Comparison of ENCODE assay signal across 18 cellular contexts in the genomic region with DNA sequence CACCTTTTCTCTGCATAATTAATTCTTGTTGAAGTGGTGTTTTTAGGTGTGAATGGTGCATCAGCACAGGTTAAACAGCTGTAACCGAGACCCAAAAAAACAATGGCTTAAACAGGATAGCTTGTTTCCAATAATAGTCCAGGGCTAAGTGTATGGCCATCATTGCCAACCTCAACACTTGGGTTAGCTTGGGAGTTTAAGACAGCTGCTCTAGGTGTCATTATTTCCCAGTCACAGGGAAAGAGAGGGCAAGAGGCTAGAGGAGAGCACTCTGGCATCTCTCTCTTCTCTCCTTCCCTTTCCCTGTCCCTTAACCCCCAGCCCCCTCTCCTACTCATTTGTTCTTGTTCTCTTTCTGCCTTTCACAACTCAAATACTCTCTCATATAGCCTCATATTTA. TPM values are rescaled to one million over a fixed set of nuclear protein-coding genes. Genes with fewer than 3 reads are reported as not detected.
DNase-seq lines count a peak whose midpoint lies in the region; ATAC-seq, FAIRE-seq and TF ChIP-seq lines count a peak whose summit lies in the region.
"Had no signal": no experiment of that assay in that cellular context is flagged by ENCODE, and none has a peak within 500 bp of the region (broad histone marks: within the 10 kb centered on the region; RNA-seq: fewer than 3 reads in every experiment).

No MANE protein-coding gene starts in this region.

- no peak overlapping the region for H3K4me3 Mint-ChIP-seq in CD8-positive, alpha-beta T cell
- peak overlapping the region in 1 of 10 donors; percentile 8 for H3K4me3 Mint-ChIP-seq in naive thymus-derived CD8-positive, alpha-beta T cell

- ATAC-seq in A549 (peak; percentile 39 to 51; a peak in 3 of 6 replicates), body of pancreas (peak; percentile 47), GM19328 (IDR thresholded peaks at IDR 0.05; ENCODE audit: unreplicated experiment) (no peak)
- ATAC-seq in CD8-positive, alpha-beta T cell: no peak
- ATAC-seq in naive thymus-derived CD8-positive, alpha-beta T cell: no peak

- H3K27me3 ChIP-seq in CD8-positive, alpha-beta T cell (ENCODE audit: insufficient read depth, low read length): no peaks in the 10 kb centered on the region
- no peaks in the 10 kb centered on the region for H3K27me3 ChIP-seq in body of pancreas

- H3K27ac Mint-ChIP-seq in CD8-positive, alpha-beta T cell: peak overlapping the region; percentile 81
- H3K27ac Mint-ChIP-seq in naive thymus-derived CD8-positive, alpha-beta T cell: peak overlapping the region in 7 of 10 donors; percentile 7 to 79 (median 54)

- H3K4me1 ChIP-seq in A549 (peaks cover 35% of the 10 kb centered on the region), body of pancreas (peaks cover 37% of the 10 kb centered on the region)
- peaks cover 7% of the 10 kb centered on the region for H3K4me1 ChIP-seq in CD8-positive, alpha-beta T cell (ENCODE audit: insufficient read depth, low read length)
- H3K4me1 ChIP-seq: HAP-1 had no signal

- H3K4me1 Mint-ChIP-seq in CD8-positive, alpha-beta T cell (ENCODE audit: low read depth): peaks cover 59% of the 10 kb centered on the region
- H3K4me1 Mint-ChIP-seq in naive thymus-derived CD8-positive, alpha-beta T cell: peaks cover 21 to 68% (median 56%) of the 10 kb centered on the region in 4 donors

- H3K27me3 Mint-ChIP-seq in CD8-positive, alpha-beta T cell (ENCODE audit: low read depth): no peaks in the 10 kb centered on the region
- H3K27me3 Mint-ChIP-seq in naive thymus-derived CD8-positive, alpha-beta T cell: no peaks in the 10 kb centered on the region

- peaks cover 36% of the 10 kb centered on the region for H3K36me3 Mint-ChIP-seq in CD8-positive, alpha-beta T cell
- peaks cover 8 to 39% (median 16%) of the 10 kb centered on the region in 3 donors for H3K36me3 Mint-ChIP-seq in naive thymus-derived CD8-positive, alpha-beta T cell

- H3K27ac ChIP-seq in A549 (no peak overlapping the region), body of pancreas (peak overlapping the region in 2 of 4 donors; percentile 7 to 37)
- no peak overlapping the region for H3K27ac ChIP-seq in CD8-positive, alpha-beta T cell (ENCODE audit: low read depth, low read length)
- H3K27ac ChIP-seq: HL-60 had no signal

- no peaks in the 10 kb centered on the region for H3K9me3 ChIP-seq in A549
- H3K9me3 ChIP-seq in CD8-positive, alpha-beta T cell (ENCODE audit: low read length): no peaks in the 10 kb centered on the region
- H3K9me3 ChIP-seq in body of pancreas: no peaks in the 10 kb centered on the region
- H3K9me3 ChIP-seq: HAP-1 had no signal

- POLR2A ChIA-PET in A549 (lab: Yijun Ruan, JAX) (no interaction called here), HEK293T (lab: Yijun Ruan, JAX) (no interaction called here)
- POLR2A ChIA-PET in CD8-positive, alpha-beta T cell (lab: Charles Lee): no interaction called here
- POLR2A ChIA-PET in naive thymus-derived CD8-positive, alpha-beta T cell (lab: Charles Lee): no interaction called here

- TF ChIP-seq CTCF in A549 (IDR thresholded peaks at IDR 0.05) (no peak), body of pancreas (IDR thresholded peaks at IDR 0.05) (no peak)
- no peak for TF ChIP-seq CTCF in CD8-positive, alpha-beta T cell (IDR thresholded peaks at IDR 0.05)

- TF ChIP-seq RAD21 in A549 (conservative IDR thresholded peaks at IDR 0.05 in 1 of 2, IDR thresholded peaks at IDR 0.05 in 1 of 2): no peak

- H3K36me3 ChIP-seq in CD8-positive, alpha-beta T cell (ENCODE audit: insufficient read depth, low read length): peaks cover 9% of the 10 kb centered on the region
- peaks cover 0 to 2% of the 10 kb centered on the region in 2 donors for H3K36me3 ChIP-seq in body of pancreas (replicated peaks in 1 of 2; ENCODE audit: insufficient read depth in 1 of 2, low read depth in 2 of 2)

- 92% methylated on average over 1 of the region's 1 CpG for WGBS in A549 (ENCODE audit: missing lambda C conversion rate)
- 30 to 47% methylated on average over 1 of the region's 1 CpG for WGBS in body of pancreas, 2 donors

- H3K9me3 Mint-ChIP-seq in CD8-positive, alpha-beta T cell: no peaks in the 10 kb centered on the region
- H3K9me3 Mint-ChIP-seq in naive thymus-derived CD8-positive, alpha-beta T cell: peaks cover 0 to 4% (median 0%) of the 10 kb centered on the region in 9 donors

- DNase-seq in A549 (ENCODE audit: low read depth in 1 of 2, low spot score in 1 of 2) (no peak), body of pancreas (no peak), DMS114 treated with DMSO at 0.1 percent for 48 hours (lab: John Stamatoyannopoulos, UW; ENCODE audit: unreplicated experiment) (no peak), HEK293T (ENCODE audit: extremely low spot score) (no peak)
- no peak for DNase-seq in CD8-positive, alpha-beta T cell
- no peak for DNase-seq in naive thymus-derived CD8-positive, alpha-beta T cell
- DNase-seq in activated CD8-positive, alpha-beta memory T cell treated with anti-CD3 and anti-CD28 coated beads for 24 hours: no peak
- DNase-seq: AML-193, Calu3, KBM-7, NCI-H1417 treated with DMSO at 0.1 percent for 48 hours, NCI-H2029 treated with DMSO at 0.1 percent for 48 hours, NCI-H510A, NCI-H82, PC-9 had no signal

- no peak for TF ChIP-seq POLR2A in A549 (IDR thresholded peaks at IDR 0.05; ENCODE audit: low read length)
- no peak for TF ChIP-seq POLR2A in body of pancreas (IDR thresholded peaks at IDR 0.05)

- H3K4me2 ChIP-seq in A549: no peak overlapping the region; the same call in 2 of the 3 replicates
- H3K4me2 ChIP-seq: PC-9 had no signal

- CTCF ChIA-PET in A549 (lab: Yijun Ruan, JAX) (no interaction called here), HEK293T (lab: Yijun Ruan, JAX) (no interaction called here)
- CTCF ChIA-PET in CD8-positive, alpha-beta T cell (lab: Charles Lee): interaction anchor here (1.5 kb wide), 1 partner anchor 18 kb away, joined by 3 read pairs; no protein-coding TSS in a partner anchor

- FAIRE-seq in A549 (lab: Jason Lieb, UNC): no peak

- intact Hi-C loops in CD8-positive, alpha-beta T cell (cut with DNase I, micrococcal nuclease): no loop called here
- intact Hi-C loops in body of pancreas (cut with DNase I): no loop called here

- no peak for TF ChIP-seq EP300 in A549 (IDR thresholded peaks at IDR 0.05)

- no peak overlapping the region for H3K4me3 ChIP-seq in A549
- H3K4me3 ChIP-seq in CD8-positive, alpha-beta T cell (ENCODE audit: low read depth, low read length): no peak overlapping the region
- H3K4me3 ChIP-seq in body of pancreas: no peak overlapping the region
- H3K4me3 ChIP-seq: HAP-1, PC-9 had no signal

TF ChIP-seq in A549, 52 proteins besides CTCF, POLR2A, EP300 and RAD21:
- TF ChIP-seq HOXB5 (CRISPR knock-in tag; IDR thresholded peaks at IDR 0.05) (no peak), CBX2 (IDR thresholded peaks at IDR 0.05; ENCODE audit: borderline replicate concordance, low read depth) (no peak), ZC3H11A (IDR thresholded peaks at IDR 0.05) (no peak), FOSL2 (IDR thresholded peaks at IDR 0.05) (no peak), FOSL2 (CRISPR knock-in tag; IDR thresholded peaks at IDR 0.05) (no peak), MAFK (IDR thresholded peaks at IDR 0.05; ENCODE audit: partially characterized antibody) (no peak)

TF ChIP-seq in HEK293T, 16 proteins besides CTCF, POLR2A, EP300 and RAD21:
- TF ChIP-seq BHLHE40 (IDR thresholded peaks at IDR 0.05; ENCODE audit: borderline replicate concordance): no peak
- no peak for TF ChIP-seq FOXK2 (IDR thresholded peaks at IDR 0.05)
- no peak for TF ChIP-seq ELF4 (IDR thresholded peaks at IDR 0.05)
- no peak for TF ChIP-seq HDGF (IDR thresholded peaks at IDR 0.05; ENCODE audit: borderline replicate concordance)
- TF ChIP-seq FOXM1 (IDR thresholded peaks at IDR 0.05; ENCODE audit: borderline replicate concordance): no peak

RNA-seq across cellular contexts. Expression of gene BIRC6, which starts 21.1 kb away (rescaled TPM):
- polyA plus RNA-seq in A549 (2011; rRNA removed): 111 and 161 TPM in 2 replicates
- polyA plus RNA-seq in A549 (2012; cell fraction: cytosol; rRNA removed): 19.1 and 24.1 TPM in 2 replicates
- 33.0 and 45.7 TPM in 2 replicates for polyA plus RNA-seq in A549 (2012; cell fraction: nucleus; rRNA removed)
- 20.3 to 21.9 TPM (median 21.0 TPM) in 3 replicates for polyA plus RNA-seq in A549 (2017; fragmentation: RNase III; extraction: RNeasy Plus Mini Kit Qiagen cat#74134 plus additional on column Dnase treatment)
- 919 and 960 TPM in 2 replicates for polyA minus RNA-seq in A549 (2011; rRNA and poly(A)+ RNA removed)
- total RNA-seq in CD8-positive, alpha-beta T cell: 100 to 1,000 TPM; 107 to 109 TPM
- 100 to 1,000 TPM in 1 of 2 donors, 10 to 100 TPM in 1; 71.9 to 102 TPM for total RNA-seq in body of pancreas
- 100 to 1,000 TPM; 136 to 137 TPM for total RNA-seq in naive thymus-derived CD8-positive, alpha-beta T cell
- 10 to 100 TPM; 17.9 to 28.1 (median 26.1) TPM for polyA plus RNA-seq in naive thymus-derived CD8-positive, alpha-beta T cell

Comparison
In these comparisons a context has a peak if more than half of its experiments do, and no peak if none do; other contexts are left out.
1. ATAC-seq: peak in A549 (2 of 2) and body of pancreas (single experiment); none in CD8-positive, alpha-beta T cell (single experiment), naive thymus-derived CD8-positive, alpha-beta T cell (0 of 2) and GM19328 (single experiment).